ENCODE assay signal across 8 cellular contexts in the genomic region with DNA sequence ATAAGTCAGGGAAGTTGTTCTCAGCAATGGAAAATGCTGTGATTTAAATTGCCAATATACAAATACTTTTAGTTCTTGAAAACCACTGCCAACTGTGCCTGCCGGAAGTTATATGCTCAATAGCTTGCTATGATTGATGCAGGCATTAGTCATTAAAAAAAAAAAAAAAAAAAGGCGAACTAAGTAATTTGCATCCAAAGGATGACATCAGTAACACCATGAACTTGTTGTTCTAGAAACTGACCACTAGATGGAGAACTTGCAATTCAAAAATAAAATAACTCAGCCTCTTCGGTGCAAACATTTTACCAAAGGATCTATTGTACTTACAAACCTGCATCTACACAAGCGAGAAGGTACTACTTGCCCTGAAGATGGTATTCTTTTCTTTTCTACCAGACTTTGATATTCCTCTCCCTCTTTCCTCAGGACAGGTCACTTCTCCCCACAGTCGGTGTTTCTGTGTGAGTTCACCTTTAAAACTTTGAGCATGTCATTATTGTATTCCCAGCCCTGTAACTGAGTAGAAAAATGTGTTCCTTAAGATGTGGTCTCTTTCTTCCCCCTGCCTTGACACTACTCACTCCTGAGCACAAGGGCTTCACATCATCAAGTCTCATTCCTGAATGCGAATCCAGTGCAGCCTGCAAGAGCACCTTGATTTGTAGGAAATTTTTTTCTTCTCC.
DNase-seq lines count a peak whose midpoint lies in the region; ATAC-seq and TF ChIP-seq lines count a peak whose summit lies in the region.

No MANE protein-coding gene starts in this region.

- H3K4me3 ChIP-seq in BE2C (ENCODE audit: low read depth, low read length) (no peak overlapping the region), fibroblast of the aortic adventitia (ENCODE audit: low read depth, low read length) (no peak overlapping the region), osteoblast (ENCODE audit: insufficient read depth, low read length) (no peak overlapping the region)

- H3K4me1 ChIP-seq in BE2C = peaks cover 11% of the 10 kb centered on the region
- H3K4me1 ChIP-seq in osteoblast (ENCODE audit: insufficient read depth, low read length) = no peaks in the 10 kb centered on the region

- ATAC-seq in GM18517 (IDR thresholded peaks at IDR 0.05; ENCODE audit: unreplicated experiment) = peak; percentile 93
- peak; percentile 64 for ATAC-seq in HG02943 (IDR thresholded peaks at IDR 0.05; ENCODE audit: low read depth, unreplicated experiment)

- H2AFZ ChIP-seq in osteoblast (ENCODE audit: low read length) = peak overlapping the region; percentile 48

- DNase-seq in BE2C (no peak), NCI-H146 treated with DMSO at 0.1 percent for 48 hours (lab: John Stamatoyannopoulos, UW; ENCODE audit: unreplicated experiment) (peak; percentile 76), SW480 (ENCODE audit: low spot score) (peak; percentile 88), fibroblast of the aortic adventitia (ENCODE audit: low read depth) (peak; percentile 85), osteoblast (ENCODE audit: insufficient read length, low spot score, missing footprints) (no peak), COLO668 (lab: John Stamatoyannopoulos, UW; ENCODE audit: unreplicated experiment) (no peak)

- peak overlapping the region; percentile 64 for H3K4me2 ChIP-seq in osteoblast (ENCODE audit: insufficient read depth, low read length)

- H3K9me3 ChIP-seq in BE2C = no peaks in the 10 kb centered on the region
- H3K9me3 ChIP-seq in osteoblast (ENCODE audit: low read depth, low read length) = no peaks in the 10 kb centered on the region

- H4K20me1 ChIP-seq in osteoblast (ENCODE audit: insufficient read depth, low read length) = no peaks in the 10 kb centered on the region

- H3K27ac ChIP-seq in osteoblast (ENCODE audit: low read depth, low read length) = no peak overlapping the region

- TF ChIP-seq CTCF in BE2C (IDR thresholded peaks at IDR 0.05; ENCODE audit: low read depth, low read length) (peak; percentile 64), fibroblast of the aortic adventitia (IDR thresholded peaks at IDR 0.05; ENCODE audit: insufficient read depth, low read length) (peak; percentile 49), osteoblast (IDR thresholded peaks at IDR 0.05; ENCODE audit: extremely low read depth, low read depth, low read length) (peak; percentile 65)

- H3K27me3 ChIP-seq in BE2C (no peaks in the 10 kb centered on the region), osteoblast (ENCODE audit: insufficient read depth, low read length) (peaks cover 4% of the 10 kb centered on the region)

- H3K36me3 ChIP-seq in BE2C (no peaks in the 10 kb centered on the region), osteoblast (ENCODE audit: insufficient read depth, low read length) (no peaks in the 10 kb centered on the region)

- no peaks in the 10 kb centered on the region for H3K79me2 ChIP-seq in osteoblast (ENCODE audit: insufficient read depth, low read length)

Comparison
In these comparisons a context has a peak if more than half of its experiments do, and no peak if none do; other contexts are left out.
1. DNase-seq: peak in NCI-H146 treated with DMSO at 0.1 percent for 48 hours (single experiment), SW480 (single experiment) and fibroblast of the aortic adventitia (single experiment); none in BE2C (single experiment), osteoblast (single experiment) and COLO668 (single experiment).
2. Peak in every context shown above with its lines, with median percentiles within 50 percentile points of each other: CTCF ChIP-seq.